Comparison of ENCODE assay signal across 1 cellular context in the genomic region with DNA sequence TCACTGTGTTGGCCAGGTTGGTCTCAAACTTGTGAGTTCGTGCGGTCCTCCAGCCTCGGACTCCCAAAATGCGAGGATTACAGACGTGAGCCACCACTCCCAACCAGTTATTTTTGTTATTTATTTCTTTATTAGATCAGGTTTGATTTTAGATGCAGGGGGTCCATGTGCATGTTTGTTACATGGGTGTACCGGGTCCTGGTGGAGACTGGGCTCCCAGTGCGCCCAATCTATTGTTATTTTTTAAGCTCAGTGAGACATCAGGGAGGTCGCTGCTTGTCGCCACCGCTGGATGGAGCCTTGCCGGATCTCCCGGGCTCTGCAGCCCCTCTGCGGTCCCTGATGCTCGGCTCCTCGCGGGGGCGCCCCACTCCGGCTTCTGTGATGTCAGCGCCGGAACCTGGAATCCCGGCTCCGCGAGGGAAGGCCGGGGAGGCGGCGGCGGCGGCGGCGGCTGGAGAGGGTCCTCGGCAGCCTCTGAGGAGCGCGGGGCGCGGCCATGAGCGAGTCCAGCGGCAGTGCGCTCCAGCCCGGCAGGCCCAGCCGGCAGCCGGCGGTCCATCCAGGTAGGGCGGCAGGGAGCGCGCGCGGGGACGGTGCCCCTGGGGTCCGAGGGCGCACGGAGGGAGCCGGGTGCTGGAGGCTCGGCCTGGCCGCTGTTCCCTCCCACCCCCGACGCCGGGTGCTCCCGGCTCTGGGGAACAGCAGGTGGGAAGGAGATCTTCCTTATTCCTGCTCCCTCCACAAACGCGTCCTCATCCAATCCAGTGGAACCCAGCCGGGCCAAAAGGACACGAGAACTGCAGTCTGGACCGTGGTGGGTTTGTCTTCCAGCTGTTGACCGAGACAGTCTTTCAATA.
TF ChIP-seq lines count a peak whose summit lies in the region.

A gene (plus strand): TSS at position 370 of the 860 bp plus-strand sequence. CDS start 130 bp downstream, at position 500.

TF ChIP-seq in H1, 55 proteins besides CTCF, POLR2A, EP300 and RAD21 (continued from another document):
- TF ChIP-seq CHD1 (IDR thresholded peaks at IDR 0.05; ENCODE audit: low read depth, low read length), result no peak
- TF ChIP-seq CTBP2 (IDR thresholded peaks at IDR 0.05; ENCODE audit: borderline replicate concordance, insufficient read depth, insufficient read length, low read length), result no peak
- TF ChIP-seq YY1 (IDR thresholded peaks at IDR 0.05; ENCODE audit: low read depth, low read length), result 0 out of 2 replicates have a peak, but pooled peaks have one; percentile 22
- no peak for TF ChIP-seq SUZ12 (IDR thresholded peaks at IDR 0.05; ENCODE audit: low read length)
- TF ChIP-seq TBP (IDR thresholded peaks at IDR 0.05; ENCODE audit: low read depth, low read length), result no peak
- TF ChIP-seq BRCA1 (IDR thresholded peaks at IDR 0.05; ENCODE audit: low read depth, low read length), result no peak
- no peak for TF ChIP-seq TCF12 (IDR thresholded peaks at IDR 0.05; ENCODE audit: low read depth, low read length)
- no peak for TF ChIP-seq KDM5A (IDR thresholded peaks at IDR 0.05; ENCODE audit: low read length)
- peak; percentile 87 for TF ChIP-seq KDM4A (IDR thresholded peaks at IDR 0.05; ENCODE audit: low read depth, low read length, severe bottlenecking)
- peak; percentile 36; the same call in 1 of the 2 replicates for TF ChIP-seq CREB1 (IDR thresholded peaks at IDR 0.05)
- no peak for TF ChIP-seq JUN (IDR thresholded peaks at IDR 0.05; ENCODE audit: low read depth, low read length)
- no peak for TF ChIP-seq EZH2 (IDR thresholded peaks at IDR 0.05; ENCODE audit: low read depth, low read length, severe bottlenecking)
- TF ChIP-seq, protein P1, sequence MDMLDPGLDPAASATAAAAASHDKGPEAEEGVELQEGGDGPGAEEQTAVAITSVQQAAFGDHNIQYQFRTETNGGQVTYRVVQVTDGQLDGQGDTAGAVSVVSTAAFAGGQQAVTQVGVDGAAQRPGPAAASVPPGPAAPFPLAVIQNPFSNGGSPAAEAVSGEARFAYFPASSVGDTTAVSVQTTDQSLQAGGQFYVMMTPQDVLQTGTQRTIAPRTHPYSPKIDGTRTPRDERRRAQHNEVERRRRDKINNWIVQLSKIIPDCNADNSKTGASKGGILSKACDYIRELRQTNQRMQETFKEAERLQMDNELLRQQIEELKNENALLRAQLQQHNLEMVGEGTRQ (IDR thresholded peaks at IDR 0.05; ENCODE audit: low read length), result no peak
- TF ChIP-seq TAF1 (IDR thresholded peaks at IDR 0.05; ENCODE audit: low read depth, low read length), result peak; percentile 50; the same call in 1 of the 2 replicates
- no peak for TF ChIP-seq SP1 (IDR thresholded peaks at IDR 0.05; ENCODE audit: low read depth, low read length)
- TF ChIP-seq NANOG (IDR thresholded peaks at IDR 0.05; ENCODE audit: insufficient read depth, low read depth, low read length, poor library complexity, severe bottlenecking), result no peak
- TF ChIP-seq KDM1A (IDR thresholded peaks at IDR 0.05; ENCODE audit: borderline replicate concordance, low read length), result peak; percentile 94
- TF ChIP-seq CBX5 (IDR thresholded peaks at IDR 0.05; ENCODE audit: low read depth, low read length), result no peak
- no peak for TF ChIP-seq SP2 (IDR thresholded peaks at IDR 0.05; ENCODE audit: low read length)
- no peak for TF ChIP-seq RFX5 (IDR thresholded peaks at IDR 0.05; ENCODE audit: borderline replicate concordance, low read depth, low read length)
- no peak for TF ChIP-seq CEBPB (IDR thresholded peaks at IDR 0.05; ENCODE audit: low read depth, low read length)
- no peak for TF ChIP-seq SIX5 (IDR thresholded peaks at IDR 0.05; ENCODE audit: low read depth, low read length)
- TF ChIP-seq CBX8 (IDR thresholded peaks at IDR 0.05; ENCODE audit: borderline replicate concordance, low read depth, low read length), result no peak
- TF ChIP-seq SRF (IDR thresholded peaks at IDR 0.05; ENCODE audit: low read depth, low read length), result no peak
- TF ChIP-seq SAP30 (IDR thresholded peaks at IDR 0.05; ENCODE audit: insufficient read depth, insufficient replicate concordance, low read length), result no peak
- TF ChIP-seq, protein P2, sequence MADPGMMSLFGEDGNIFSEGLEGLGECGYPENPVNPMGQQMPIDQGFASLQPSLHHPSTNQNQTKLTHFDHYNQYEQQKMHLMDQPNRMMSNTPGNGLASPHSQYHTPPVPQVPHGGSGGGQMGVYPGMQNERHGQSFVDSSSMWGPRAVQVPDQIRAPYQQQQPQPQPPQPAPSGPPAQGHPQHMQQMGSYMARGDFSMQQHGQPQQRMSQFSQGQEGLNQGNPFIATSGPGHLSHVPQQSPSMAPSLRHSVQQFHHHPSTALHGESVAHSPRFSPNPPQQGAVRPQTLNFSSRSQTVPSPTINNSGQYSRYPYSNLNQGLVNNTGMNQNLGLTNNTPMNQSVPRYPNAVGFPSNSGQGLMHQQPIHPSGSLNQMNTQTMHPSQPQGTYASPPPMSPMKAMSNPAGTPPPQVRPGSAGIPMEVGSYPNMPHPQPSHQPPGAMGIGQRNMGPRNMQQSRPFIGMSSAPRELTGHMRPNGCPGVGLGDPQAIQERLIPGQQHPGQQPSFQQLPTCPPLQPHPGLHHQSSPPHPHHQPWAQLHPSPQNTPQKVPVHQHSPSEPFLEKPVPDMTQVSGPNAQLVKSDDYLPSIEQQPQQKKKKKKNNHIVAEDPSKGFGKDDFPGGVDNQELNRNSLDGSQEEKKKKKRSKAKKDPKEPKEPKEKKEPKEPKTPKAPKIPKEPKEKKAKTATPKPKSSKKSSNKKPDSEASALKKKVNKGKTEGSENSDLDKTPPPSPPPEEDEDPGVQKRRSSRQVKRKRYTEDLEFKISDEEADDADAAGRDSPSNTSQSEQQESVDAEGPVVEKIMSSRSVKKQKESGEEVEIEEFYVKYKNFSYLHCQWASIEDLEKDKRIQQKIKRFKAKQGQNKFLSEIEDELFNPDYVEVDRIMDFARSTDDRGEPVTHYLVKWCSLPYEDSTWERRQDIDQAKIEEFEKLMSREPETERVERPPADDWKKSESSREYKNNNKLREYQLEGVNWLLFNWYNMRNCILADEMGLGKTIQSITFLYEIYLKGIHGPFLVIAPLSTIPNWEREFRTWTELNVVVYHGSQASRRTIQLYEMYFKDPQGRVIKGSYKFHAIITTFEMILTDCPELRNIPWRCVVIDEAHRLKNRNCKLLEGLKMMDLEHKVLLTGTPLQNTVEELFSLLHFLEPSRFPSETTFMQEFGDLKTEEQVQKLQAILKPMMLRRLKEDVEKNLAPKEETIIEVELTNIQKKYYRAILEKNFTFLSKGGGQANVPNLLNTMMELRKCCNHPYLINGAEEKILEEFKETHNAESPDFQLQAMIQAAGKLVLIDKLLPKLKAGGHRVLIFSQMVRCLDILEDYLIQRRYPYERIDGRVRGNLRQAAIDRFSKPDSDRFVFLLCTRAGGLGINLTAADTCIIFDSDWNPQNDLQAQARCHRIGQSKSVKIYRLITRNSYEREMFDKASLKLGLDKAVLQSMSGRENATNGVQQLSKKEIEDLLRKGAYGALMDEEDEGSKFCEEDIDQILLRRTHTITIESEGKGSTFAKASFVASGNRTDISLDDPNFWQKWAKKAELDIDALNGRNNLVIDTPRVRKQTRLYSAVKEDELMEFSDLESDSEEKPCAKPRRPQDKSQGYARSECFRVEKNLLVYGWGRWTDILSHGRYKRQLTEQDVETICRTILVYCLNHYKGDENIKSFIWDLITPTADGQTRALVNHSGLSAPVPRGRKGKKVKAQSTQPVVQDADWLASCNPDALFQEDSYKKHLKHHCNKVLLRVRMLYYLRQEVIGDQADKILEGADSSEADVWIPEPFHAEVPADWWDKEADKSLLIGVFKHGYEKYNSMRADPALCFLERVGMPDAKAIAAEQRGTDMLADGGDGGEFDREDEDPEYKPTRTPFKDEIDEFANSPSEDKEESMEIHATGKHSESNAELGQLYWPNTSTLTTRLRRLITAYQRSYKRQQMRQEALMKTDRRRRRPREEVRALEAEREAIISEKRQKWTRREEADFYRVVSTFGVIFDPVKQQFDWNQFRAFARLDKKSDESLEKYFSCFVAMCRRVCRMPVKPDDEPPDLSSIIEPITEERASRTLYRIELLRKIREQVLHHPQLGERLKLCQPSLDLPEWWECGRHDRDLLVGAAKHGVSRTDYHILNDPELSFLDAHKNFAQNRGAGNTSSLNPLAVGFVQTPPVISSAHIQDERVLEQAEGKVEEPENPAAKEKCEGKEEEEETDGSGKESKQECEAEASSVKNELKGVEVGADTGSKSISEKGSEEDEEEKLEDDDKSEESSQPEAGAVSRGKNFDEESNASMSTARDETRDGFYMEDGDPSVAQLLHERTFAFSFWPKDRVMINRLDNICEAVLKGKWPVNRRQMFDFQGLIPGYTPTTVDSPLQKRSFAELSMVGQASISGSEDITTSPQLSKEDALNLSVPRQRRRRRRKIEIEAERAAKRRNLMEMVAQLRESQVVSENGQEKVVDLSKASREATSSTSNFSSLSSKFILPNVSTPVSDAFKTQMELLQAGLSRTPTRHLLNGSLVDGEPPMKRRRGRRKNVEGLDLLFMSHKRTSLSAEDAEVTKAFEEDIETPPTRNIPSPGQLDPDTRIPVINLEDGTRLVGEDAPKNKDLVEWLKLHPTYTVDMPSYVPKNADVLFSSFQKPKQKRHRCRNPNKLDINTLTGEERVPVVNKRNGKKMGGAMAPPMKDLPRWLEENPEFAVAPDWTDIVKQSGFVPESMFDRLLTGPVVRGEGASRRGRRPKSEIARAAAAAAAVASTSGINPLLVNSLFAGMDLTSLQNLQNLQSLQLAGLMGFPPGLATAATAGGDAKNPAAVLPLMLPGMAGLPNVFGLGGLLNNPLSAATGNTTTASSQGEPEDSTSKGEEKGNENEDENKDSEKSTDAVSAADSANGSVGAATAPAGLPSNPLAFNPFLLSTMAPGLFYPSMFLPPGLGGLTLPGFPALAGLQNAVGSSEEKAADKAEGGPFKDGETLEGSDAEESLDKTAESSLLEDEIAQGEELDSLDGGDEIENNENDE (IDR thresholded peaks at IDR 0.05; ENCODE audit: insufficient replicate concordance, low read length), result no peak
- TF ChIP-seq RXRA (IDR thresholded peaks at IDR 0.05; ENCODE audit: insufficient read depth, low read depth, low read length), result no peak
- peak; percentile 65 for TF ChIP-seq TAF7 (optimal IDR thresholded peaks at IDR 0.05; ENCODE audit: borderline replicate concordance, low read depth, low read length)
- TF ChIP-seq POU5F1 (IDR thresholded peaks at IDR 0.05; ENCODE audit: low read depth, low read length), result no peak
- no peak for TF ChIP-seq SIRT6 (IDR thresholded peaks at IDR 0.05; ENCODE audit: low read length)
- TF ChIP-seq, protein P3, sequence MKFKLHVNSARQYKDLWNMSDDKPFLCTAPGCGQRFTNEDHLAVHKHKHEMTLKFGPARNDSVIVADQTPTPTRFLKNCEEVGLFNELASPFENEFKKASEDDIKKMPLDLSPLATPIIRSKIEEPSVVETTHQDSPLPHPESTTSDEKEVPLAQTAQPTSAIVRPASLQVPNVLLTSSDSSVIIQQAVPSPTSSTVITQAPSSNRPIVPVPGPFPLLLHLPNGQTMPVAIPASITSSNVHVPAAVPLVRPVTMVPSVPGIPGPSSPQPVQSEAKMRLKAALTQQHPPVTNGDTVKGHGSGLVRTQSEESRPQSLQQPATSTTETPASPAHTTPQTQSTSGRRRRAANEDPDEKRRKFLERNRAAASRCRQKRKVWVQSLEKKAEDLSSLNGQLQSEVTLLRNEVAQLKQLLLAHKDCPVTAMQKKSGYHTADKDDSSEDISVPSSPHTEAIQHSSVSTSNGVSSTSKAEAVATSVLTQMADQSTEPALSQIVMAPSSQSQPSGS (IDR thresholded peaks at IDR 0.05; ENCODE audit: low read length), result peak; percentile 19; the same call in 1 of the 2 replicates
- TF ChIP-seq ZNF274 (IDR thresholded peaks at IDR 0.05; ENCODE audit: borderline replicate concordance, extremely low read depth, low read length), result no peak
- TF ChIP-seq, protein P4, sequence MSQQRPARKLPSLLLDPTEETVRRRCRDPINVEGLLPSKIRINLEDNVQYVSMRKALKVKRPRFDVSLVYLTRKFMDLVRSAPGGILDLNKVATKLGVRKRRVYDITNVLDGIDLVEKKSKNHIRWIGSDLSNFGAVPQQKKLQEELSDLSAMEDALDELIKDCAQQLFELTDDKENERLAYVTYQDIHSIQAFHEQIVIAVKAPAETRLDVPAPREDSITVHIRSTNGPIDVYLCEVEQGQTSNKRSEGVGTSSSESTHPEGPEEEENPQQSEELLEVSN (IDR thresholded peaks at IDR 0.05), result no peak
- no peak for TF ChIP-seq SP4 (IDR thresholded peaks at IDR 0.05; ENCODE audit: low read length)
- no peak for TF ChIP-seq BCL11A (IDR thresholded peaks at IDR 0.05; ENCODE audit: low read depth in 2 of 2, low read length in 2 of 2)
- TF ChIP-seq ASH2L (IDR thresholded peaks at IDR 0.05; ENCODE audit: low read length), result peak; percentile 79
- TF ChIP-seq, protein P5, sequence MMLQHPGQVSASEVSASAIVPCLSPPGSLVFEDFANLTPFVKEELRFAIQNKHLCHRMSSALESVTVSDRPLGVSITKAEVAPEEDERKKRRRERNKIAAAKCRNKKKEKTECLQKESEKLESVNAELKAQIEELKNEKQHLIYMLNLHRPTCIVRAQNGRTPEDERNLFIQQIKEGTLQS (IDR thresholded peaks at IDR 0.05; ENCODE audit: insufficient read depth, low read depth, low read length), result 0 out of 2 replicates have a peak, but pooled peaks have one; percentile 37
- TF ChIP-seq CHD2 (IDR thresholded peaks at IDR 0.05; ENCODE audit: low read length), result no peak
- TF ChIP-seq EGR1 (IDR thresholded peaks at IDR 0.05; ENCODE audit: borderline replicate concordance, low read depth, low read length), result no peak
- 0 out of 2 replicates have a peak, but pooled peaks have one; percentile 15 for TF ChIP-seq JUND (IDR thresholded peaks at IDR 0.05; ENCODE audit: low read length)
- TF ChIP-seq MAFK (IDR thresholded peaks at IDR 0.05; ENCODE audit: low read depth, low read length), result no peak
- no peak for TF ChIP-seq GTF2F1 (IDR thresholded peaks at IDR 0.05; ENCODE audit: borderline replicate concordance, low read depth, low read length)
- TF ChIP-seq GABPA (IDR thresholded peaks at IDR 0.05; ENCODE audit: borderline replicate concordance, insufficient read depth, low read length), result no peak
- TF ChIP-seq RBBP5 (IDR thresholded peaks at IDR 0.05; ENCODE audit: borderline replicate concordance, low read depth, low read length), result peak; percentile 81; the same call in 1 of the 2 replicates
